Comparison of ENCODE assay signal across 9 cellular contexts in genomic region chr3:42264399-42265058, GRCh38. TPM values are rescaled to one million over a fixed set of nuclear protein-coding genes. Genes with fewer than 3 reads are reported as not detected.
DNase-seq lines count a peak whose midpoint lies in the region; ATAC-seq and TF ChIP-seq lines count a peak whose summit lies in the region.
"Had no signal": no experiment of that assay in that cellular context is flagged by ENCODE, and none has a peak within 500 bp of the region (broad histone marks: within the 10 kb centered on the region; RNA-seq: fewer than 3 reads in every experiment).

No MANE protein-coding gene starts in this region.

- no peaks in the 10 kb centered on the region for H3K9me3 ChIP-seq in PC-9 (ENCODE audit: insufficient read depth, low read depth)
- no peaks in the 10 kb centered on the region for H3K9me3 ChIP-seq in prostate gland

- POLR2A ChIA-PET in PC-9 (lab: Charles Lee; ENCODE audit: unreplicated experiment): no interaction called here

- no peaks in the 10 kb centered on the region for H3K9me2 ChIP-seq in PC-9 (ENCODE audit: insufficient read depth)

- H3K79me2 ChIP-seq in PC-9 (ENCODE audit: low read depth): no peaks in the 10 kb centered on the region

- TF ChIP-seq CTCF in PC-9 (conservative IDR thresholded peaks at IDR 0.05): no peak
- no peak for TF ChIP-seq CTCF in prostate gland (IDR thresholded peaks at IDR 0.05)
- TF ChIP-seq CTCF in GM13976 (IDR thresholded peaks at IDR 0.05; ENCODE audit: borderline replicate concordance, control extremely low read depth, extremely low read depth, insufficient read depth, missing control alignments): no peak

- DNase-seq in DMS114 treated with DMSO at 0.1 percent for 48 hours (lab: John Stamatoyannopoulos, UW; ENCODE audit: unreplicated experiment): peak; percentile 20
- DNase-seq in PC-9: peak in 1 of 2 experiments; percentile 42
- DNase-seq in prostate gland (ENCODE audit: low spot score): peak; percentile 78
- DNase-seq in SKM-1 (lab: John Stamatoyannopoulos, UW; ENCODE audit: unreplicated experiment): no peak
- no peak for DNase-seq in NCI-H345 treated with DMSO at 0.1 percent for 48 hours (lab: John Stamatoyannopoulos, UW; ENCODE audit: unreplicated experiment)
- DNase-seq in GM13976 (ENCODE audit: low spot score): no peak
- DNase-seq in NCI-H446 treated with DMSO at 0.1 percent for 48 hours (lab: John Stamatoyannopoulos, UW): no peak

- TF ChIP-seq POLR2A in prostate gland (IDR thresholded peaks at IDR 0.05): no peak

- in situ Hi-C loops in GM13976 (cut with MboI; ENCODE audit: low sequenced_read_pairs, unreplicated experiment): no loop called here

- peaks cover 4% of the 10 kb centered on the region for H3K27me3 ChIP-seq in PC-9 (ENCODE audit: insufficient read depth, low read depth)
- no peaks in the 10 kb centered on the region for H3K27me3 ChIP-seq in prostate gland (replicated peaks; ENCODE audit: insufficient read depth)

- H3K4me1 ChIP-seq in PC-9 (replicated peaks; ENCODE audit: insufficient read depth) (peaks cover 30% of the 10 kb centered on the region), prostate gland (replicated peaks) (peaks cover 2% of the 10 kb centered on the region)

- H2AFZ ChIP-seq in PC-9: peak overlapping the region; percentile 83; the same call in 1 of the 2 replicates

- H3K27ac ChIP-seq in PC-9 (no peak overlapping the region), prostate gland (peak overlapping the region in 1 of 2 donors; percentile 13)

- WGBS in prostate gland: 9% methylated on average over 37 of the region's 37 CpGs

- ATAC-seq in esophagus mucosa: peak; percentile 68

- peak overlapping the region; percentile 78 for H3K4me2 ChIP-seq in PC-9

- H3K4me3 ChIP-seq in PC-9 (peak overlapping the region; percentile 55; the same call in 1 of the 2 replicates), prostate gland (peak overlapping the region; percentile 19 to 22)

- CTCF ChIA-PET in PC-9 (lab: Charles Lee): interaction anchor here (1.3 kb wide), 1 partner anchor 17 kb away, joined by 3 read pairs; no protein-coding TSS in a partner anchor

- TSS peak; percentile 19 for BruUV-seq in PC-9 (replicated peaks; lab: Mats Ljungman, UMichigan)

- H3F3A ChIP-seq in PC-9 (ENCODE audit: insufficient read depth, low read depth): peaks cover 26% of the 10 kb centered on the region

- H4K20me1 ChIP-seq in PC-9 (ENCODE audit: insufficient read depth): no peaks in the 10 kb centered on the region

- no peaks in the 10 kb centered on the region for H3K36me3 ChIP-seq in PC-9 (ENCODE audit: low read depth)
- no peaks in the 10 kb centered on the region for H3K36me3 ChIP-seq in prostate gland

- intact Hi-C loops in PC-9 (cut with micrococcal nuclease; ENCODE audit: unreplicated experiment): no loop called here
- intact Hi-C loops in prostate gland (cut with DNase I): no loop called here

RNA-seq across cellular contexts. Expression of gene CCK, which starts 1.5 kb away (rescaled TPM):
- total RNA-seq in PC-9 (2021): 2.1 and 2.7 TPM in 2 replicates
- 0.24 TPM for total RNA-seq in esophagus mucosa
- 10 to 100 TPM in 1 of 2 donors, 1 to 10 TPM in 1; 3.0 to 50.7 TPM for total RNA-seq in prostate gland
- total RNA-seq: LHCN-M2 had no signal

Comparison
In these comparisons a context has a peak if more than half of its experiments do, and no peak if none do; other contexts are left out.
1. DNase-seq: peak in DMS114 treated with DMSO at 0.1 percent for 48 hours (single experiment) and prostate gland (single experiment); none in SKM-1 (single experiment), NCI-H345 treated with DMSO at 0.1 percent for 48 hours (single experiment), GM13976 (single experiment) and NCI-H446 treated with DMSO at 0.1 percent for 48 hours (single experiment).